ENCODE assay signal across 7 cellular contexts in genomic region chr3:170740726-170741591, GRCh38.
DNase-seq lines count a peak whose midpoint lies in the region; ATAC-seq and TF ChIP-seq lines count a peak whose summit lies in the region.

No MANE protein-coding gene starts in this region.

- peaks cover 0 to 34% (median 15%) of the 10 kb centered on the region in 4 donors for H3K4me1 ChIP-seq in tibial artery

- H3K36me3 ChIP-seq in tibial artery = no peaks in the 10 kb centered on the region

- TF ChIP-seq CTCF in tibial artery (IDR thresholded peaks at IDR 0.05) = no peak

- ATAC-seq in HG03378 (IDR thresholded peaks at IDR 0.05; ENCODE audit: unreplicated experiment) (no peak), GM19467 (IDR thresholded peaks at IDR 0.05; ENCODE audit: unreplicated experiment) (no peak)

- H3K27ac ChIP-seq in tibial artery = peak overlapping the region; percentile 81 to 84

- no peaks in the 10 kb centered on the region for H3K9me3 ChIP-seq in tibial artery

- intact Hi-C loops in tibial artery (cut with DNase I; ENCODE audit: low total_unique reads) = loop anchor here (10.0 kb wide), 1 partner anchor 516 kb away; the partner anchor contains the start of gene PRKCI

- H3K27me3 ChIP-seq in tibial artery = no peaks in the 10 kb centered on the region

- DNase-seq in NCI-H1092 treated with DMSO at 0.1 percent for 48 hours (lab: John Stamatoyannopoulos, UW) = peak; percentile 24
- peak in 54 of 58 donors; percentile 6 to 89 (median 69) for DNase-seq in anterior cingulate cortex (lab: John Stamatoyannopoulos, UW)
- DNase-seq in hypothalamus (lab: John Stamatoyannopoulos, UW) = peak in 49 of 51 donors; percentile 6 to 90 (median 58)
- DNase-seq in tibial artery = peak; percentile 80 to 83
- no peak for DNase-seq in NCI-H82 (lab: John Stamatoyannopoulos, UW)

- peak overlapping the region; percentile 23 to 26 for H3K4me3 ChIP-seq in tibial artery
